Comparison of ENCODE assay signal across 1 cellular context in genomic region chr3:120854908-120855526, GRCh38.
TF ChIP-seq lines count a peak whose summit lies in the region.

No MANE protein-coding gene starts in this region.

TF ChIP-seq in A549, 52 proteins besides CTCF, POLR2A, EP300 and RAD21 (continued from another document):
- TF ChIP-seq ZC3H11A (IDR thresholded peaks at IDR 0.05) (no peak), ELK1 (IDR thresholded peaks at IDR 0.05; ENCODE audit: low read depth, low read length) (no peak), PHF8 (IDR thresholded peaks at IDR 0.05; ENCODE audit: borderline replicate concordance, low read depth) (no peak), REST (IDR thresholded peaks at IDR 0.05) (no peak), E2F6 (IDR thresholded peaks at IDR 0.05; ENCODE audit: borderline replicate concordance, low read depth) (no peak), GATA3 (IDR thresholded peaks at IDR 0.05; ENCODE audit: borderline replicate concordance) (no peak), RCOR1 (IDR thresholded peaks at IDR 0.05; ENCODE audit: low read depth, low read length) (no peak), SREBF2 (IDR thresholded peaks at IDR 0.05) (no peak), ZNF302 (CRISPR knock-in tag; IDR thresholded peaks at IDR 0.05) (no peak), POLR2AphosphoS2 (conservative IDR thresholded peaks at IDR 0.05; ENCODE audit: low read length) (no peak), ESRRA (IDR thresholded peaks at IDR 0.05; ENCODE audit: borderline replicate concordance, low read length) (no peak), MYC (IDR thresholded peaks at IDR 0.05; ENCODE audit: borderline replicate concordance, low read length) (no peak), FOSL2 (IDR thresholded peaks at IDR 0.05) (no peak), FOSL2 (CRISPR knock-in tag; IDR thresholded peaks at IDR 0.05) (no peak), HOXB5 (CRISPR knock-in tag; IDR thresholded peaks at IDR 0.05) (no peak), RARB (CRISPR knock-in tag; IDR thresholded peaks at IDR 0.05) (no peak), CEBPB (IDR thresholded peaks at IDR 0.05) (no peak), ZSCAN20 (CRISPR knock-in tag; IDR thresholded peaks at IDR 0.05) (no peak), KDM1A (IDR thresholded peaks at IDR 0.05; ENCODE audit: low read depth) (no peak)
